In genomic region chr12:1130164-1130563, GRCh38 we compare ENCODE assay signal across 11 cellular contexts.
DNase-seq lines count a peak whose midpoint lies in the region; ATAC-seq and TF ChIP-seq lines count a peak whose summit lies in the region.
"Had no signal": no experiment of that assay in that cellular context is flagged by ENCODE, and none has a peak within 500 bp of the region (broad histone marks: within the 10 kb centered on the region; RNA-seq: fewer than 3 reads in every experiment).

No MANE protein-coding gene starts in this region.

- H3K27me3 ChIP-seq in breast epithelium (no peaks in the 10 kb centered on the region), RWPE2 (ENCODE audit: insufficient read depth, poor library complexity, severe bottlenecking) (no peaks in the 10 kb centered on the region), upper lobe of right lung (no peaks in the 10 kb centered on the region)
- H3K27me3 ChIP-seq: brain microvascular endothelial cell, neutrophil had no signal

- H3K4me1 Mint-ChIP-seq in MCF 10A (ENCODE audit: insufficient read depth, unreplicated experiment): peaks cover 9% of the 10 kb centered on the region

- no peaks in the 10 kb centered on the region for H3K4me1 ChIP-seq in breast epithelium
- H3K4me1 ChIP-seq in RWPE2 (ENCODE audit: insufficient read depth, poor library complexity, severe bottlenecking): peaks cover 13% of the 10 kb centered on the region
- peaks cover 4% of the 10 kb centered on the region for H3K4me1 ChIP-seq in upper lobe of right lung

- BruUV-seq in MCF 10A (replicated peaks; lab: Mats Ljungman, UMichigan): no TSS peak

- intact Hi-C loops in MCF 10A (cut with micrococcal nuclease) (no loop called here), breast epithelium (cut with DNase I; ENCODE audit: low total_unique reads) (no loop called here), upper lobe of right lung (cut with DNase I) (no loop called here)

- no peak overlapping the region for H3K4me3 Mint-ChIP-seq in MCF 10A (ENCODE audit: unreplicated experiment)

- H3K9me3 ChIP-seq in breast epithelium (no peaks in the 10 kb centered on the region), RWPE2 (ENCODE audit: severe bottlenecking) (no peaks in the 10 kb centered on the region), upper lobe of right lung (no peaks in the 10 kb centered on the region)
- H3K9me3 ChIP-seq: neutrophil had no signal

- POLR2A ChIA-PET in MCF 10A (lab: Yijun Ruan, JAX): interaction anchor here (0.6 to 1.2 kb wide), 5 partner anchors 11 to 475 kb away, joined by 3 to 4 read pairs (median 3); no protein-coding TSS in a partner anchor

- TF ChIP-seq CTCF in MCF 10A (IDR thresholded peaks at IDR 0.05; ENCODE audit: unreplicated experiment) (no peak), breast epithelium (IDR thresholded peaks at IDR 0.05) (no peak), RWPE2 (IDR thresholded peaks at IDR 0.05; ENCODE audit: poor library complexity, severe bottlenecking) (no peak), upper lobe of right lung (IDR thresholded peaks at IDR 0.05) (no peak)

- no peaks in the 10 kb centered on the region for H3K36me3 ChIP-seq in breast epithelium
- peaks cover 4% of the 10 kb centered on the region; the same call in 1 of the 2 replicates for H3K36me3 ChIP-seq in RWPE2 (ENCODE audit: low read depth)
- no peaks in the 10 kb centered on the region for H3K36me3 ChIP-seq in upper lobe of right lung
- H3K36me3 ChIP-seq: brain microvascular endothelial cell, neutrophil had no signal

- no peaks in the 10 kb centered on the region for H3K9me3 Mint-ChIP-seq in MCF 10A (ENCODE audit: unreplicated experiment)

- H3K27ac ChIP-seq in breast epithelium (no peak overlapping the region), RWPE2 (ENCODE audit: poor library complexity, severe bottlenecking) (peak overlapping the region; percentile 23), upper lobe of right lung (no peak overlapping the region)
- H3K27ac ChIP-seq: brain microvascular endothelial cell, neutrophil had no signal

- ATAC-seq in RWPE2 (ENCODE audit: low read depth) (peak; percentile 69), upper lobe of right lung (peak; percentile 64)

- CTCF ChIA-PET in MCF 10A (lab: Yijun Ruan, JAX): interaction anchor here (0.6 to 6.2 kb wide), 4 partner anchors 12 to 453 kb away, joined by 4 to 39 read pairs (median 5); no protein-coding TSS in a partner anchor

- DNase-seq in MCF 10A (ENCODE audit: unreplicated experiment): peak; percentile 41
- DNase-seq in breast epithelium (ENCODE audit: low spot score in 2 of 2): no peak
- DNase-seq in RWPE2 (ENCODE audit: low spot score): no peak
- DNase-seq in islet precursor cell: peak; percentile 77
- DNase-seq in upper lobe of right lung: no peak
- DNase-seq in NCI-H1417 treated with DMSO at 0.1 percent for 48 hours (lab: John Stamatoyannopoulos, UW): no peak
- no peak for DNase-seq in epidermal melanocyte (ENCODE audit: insufficient read length, low spot score)
- no peak for DNase-seq in occipital lobe (lab: John Stamatoyannopoulos, UW)
- DNase-seq: brain microvascular endothelial cell, NCI-H1417 had no signal

- no peaks in the 10 kb centered on the region for H3K27me3 Mint-ChIP-seq in MCF 10A (ENCODE audit: insufficient read depth, unreplicated experiment)

- TF ChIP-seq POLR2A in breast epithelium (IDR thresholded peaks at IDR 0.05): no peak

- peaks cover 20% of the 10 kb centered on the region for H3K36me3 Mint-ChIP-seq in MCF 10A (ENCODE audit: insufficient read depth, unreplicated experiment)

- no peak overlapping the region for H3K27ac Mint-ChIP-seq in MCF 10A (ENCODE audit: low read depth, unreplicated experiment)

- H3K4me3 ChIP-seq in breast epithelium: no peak overlapping the region
- H3K4me3 ChIP-seq in RWPE2 (ENCODE audit: severe bottlenecking): no peak overlapping the region
- no peak overlapping the region for H3K4me3 ChIP-seq in upper lobe of right lung

Comparison
In these comparisons a context has a peak if more than half of its experiments do, and no peak if none do; other contexts are left out.
1. DNase-seq: peak in MCF 10A (single experiment) and islet precursor cell (single experiment); none in breast epithelium (0 of 2), RWPE2 (single experiment), upper lobe of right lung (single experiment), NCI-H1417 treated with DMSO at 0.1 percent for 48 hours (single experiment), epidermal melanocyte (single experiment) and occipital lobe (single experiment).